In the genomic region with DNA sequence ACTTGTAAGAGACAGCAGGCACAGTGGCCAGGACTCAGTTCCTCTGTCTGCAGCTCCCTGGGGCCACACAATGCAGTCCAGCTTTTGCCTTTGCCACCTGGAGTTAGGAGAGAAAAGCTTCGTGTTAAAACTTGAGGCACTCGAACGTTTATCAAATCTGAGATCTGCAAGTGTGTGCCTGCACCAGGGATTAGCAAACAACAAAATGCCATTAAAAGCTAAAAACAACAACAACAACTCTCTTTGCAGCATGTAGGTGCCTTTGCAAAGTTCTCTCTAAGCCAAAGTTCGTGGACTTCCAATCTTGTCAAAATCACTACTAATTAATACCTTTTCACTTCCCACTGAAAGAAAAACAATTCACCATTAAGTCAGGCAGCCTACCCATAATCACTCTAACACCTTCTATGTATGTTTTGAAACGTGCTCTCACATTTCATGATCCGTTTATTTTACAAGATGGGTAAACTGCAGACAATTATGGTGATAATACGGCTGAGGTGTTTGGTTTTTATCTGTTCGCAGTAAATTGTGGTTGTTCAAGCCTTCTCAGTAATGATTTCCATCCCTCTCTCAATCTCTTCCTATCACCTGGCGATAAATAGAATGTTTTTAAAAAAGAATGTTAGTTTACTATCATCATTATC, we compare ENCODE assay signal across 15 cellular contexts. TPM values are rescaled to one million over a fixed set of nuclear protein-coding genes. Genes with fewer than 3 reads are reported as not detected.
A peak's percentile ranks its signal among the peaks of the same experiment; 100 is the strongest.
DNase-seq lines count a peak whose midpoint lies in the region; ATAC-seq and TF ChIP-seq lines count a peak whose summit lies in the region.
"Had no signal": no experiment of that assay in that cellular context is flagged by ENCODE, and none has a peak within 500 bp of the region (broad histone marks: within the 10 kb centered on the region; RNA-seq: fewer than 3 reads in every experiment).

No MANE protein-coding gene starts in this region.

- DNase-seq in COR-L47 (lab: John Stamatoyannopoulos, UW): peak; percentile 37
- DNase-seq in NCI-H1417 treated with DMSO at 0.1 percent for 48 hours (lab: John Stamatoyannopoulos, UW): peak; percentile 69
- DNase-seq in NCI-H748 (lab: John Stamatoyannopoulos, UW; ENCODE audit: unreplicated experiment): peak; percentile 87
- DNase-seq in glutamatergic neuron: no peak
- no peak for DNase-seq in Kasumi-1 (lab: John Stamatoyannopoulos, UW)
- no peak for DNase-seq in T1000 (lab: John Stamatoyannopoulos, UW)
- DNase-seq: CD4-positive, alpha-beta T cell; DMS153; EL; NCI-H446 treated with DMSO at 0.1 percent for 48 hours; NCI-H774 had no signal

- H3K9me3 Mint-ChIP-seq in glutamatergic neuron (ENCODE audit: unreplicated experiment): peaks cover 8% of the 10 kb centered on the region
- H3K9me3 Mint-ChIP-seq: CD4-positive, alpha-beta T cell; T-helper 1 cell treated with Interleukin-12 subunit alpha and Interleukin-12 subunit beta and Interleukin-4 antibody, amounts not matched to agents 30 μg/mL and 1 μg/mL, for 36 hours had no signal

- H3K36me3 Mint-ChIP-seq in glutamatergic neuron (ENCODE audit: unreplicated experiment): no peaks in the 10 kb centered on the region

- no peak overlapping the region for H3K4me3 Mint-ChIP-seq in glutamatergic neuron (ENCODE audit: unreplicated experiment)
- H3K4me3 Mint-ChIP-seq: CD4-positive, alpha-beta T cell; T-helper 1 cell treated with Interleukin-12 subunit alpha and Interleukin-12 subunit beta and Interleukin-4 antibody, amounts not matched to agents 30 μg/mL and 1 μg/mL, for 36 hours had no signal

- no peak for ATAC-seq in HG02588 (IDR thresholded peaks at IDR 0.05; ENCODE audit: unreplicated experiment)
- ATAC-seq: A549, K562 had no signal

- H3K27ac Mint-ChIP-seq in glutamatergic neuron (ENCODE audit: unreplicated experiment): peak overlapping the region; percentile 78
- H3K27ac Mint-ChIP-seq: CD4-positive, alpha-beta T cell; T-helper 1 cell treated with Interleukin-12 subunit alpha and Interleukin-12 subunit beta and Interleukin-4 antibody, amounts not matched to agents 30 μg/mL and 1 μg/mL, for 36 hours had no signal

- no peak for TF ChIP-seq CTCF in glutamatergic neuron (IDR thresholded peaks at IDR 0.05; ENCODE audit: partially characterized antibody, unreplicated experiment)

- H3K4me1 Mint-ChIP-seq in glutamatergic neuron (ENCODE audit: low read depth, unreplicated experiment): peaks cover 40% of the 10 kb centered on the region

- H3K27me3 Mint-ChIP-seq in glutamatergic neuron (ENCODE audit: unreplicated experiment): peaks cover 2% of the 10 kb centered on the region

RNA-seq across cellular contexts. Expression of a gene that starts 36.2 kb away (rescaled TPM):
- 225 TPM for total RNA-seq in glutamatergic neuron (ENCODE audit: unreplicated experiment)

Comparison
In these comparisons a context has a peak if more than half of its experiments do, and no peak if none do; other contexts are left out.
1. DNase-seq: peak in COR-L47 (single experiment), NCI-H1417 treated with DMSO at 0.1 percent for 48 hours (single experiment) and NCI-H748 (single experiment); none in glutamatergic neuron (single experiment), Kasumi-1 (0 of 2) and T1000 (single experiment).